ENCODE assay signal across 8 cellular contexts in the genomic region with DNA sequence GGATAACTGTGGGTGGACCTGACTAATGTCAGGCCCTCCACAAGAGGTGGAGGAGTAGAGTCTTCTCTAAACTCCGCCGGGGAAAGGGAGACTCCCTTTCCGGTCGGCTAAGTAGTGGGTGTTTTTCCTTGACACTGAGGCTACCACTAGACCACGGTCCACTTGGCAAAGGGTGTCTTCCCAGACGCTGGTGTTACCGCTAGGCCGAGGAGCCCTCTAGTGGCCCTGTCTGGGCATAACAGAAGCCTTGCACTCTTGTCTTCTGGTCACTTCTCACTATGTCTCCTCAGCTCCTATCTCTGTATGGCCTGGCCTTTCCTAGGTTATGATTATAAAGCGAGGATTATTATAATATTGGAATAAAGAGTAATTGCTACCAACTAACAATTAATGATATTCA. TPM values are rescaled to one million over a fixed set of nuclear protein-coding genes. Genes with fewer than 3 reads are reported as not detected.
DNase-seq lines count a peak whose midpoint lies in the region; ATAC-seq, FAIRE-seq and TF ChIP-seq lines count a peak whose summit lies in the region.
"Not testable (repeated sequence)": the region's sequence is repeated elsewhere in the genome, so short reads cannot be mapped to it uniquely, and the experiment has no call there.

No MANE protein-coding gene starts in this region.

- H3K4me3 ChIP-seq in A549; WI38 (ENCODE audit: low read depth, low read length): not testable (repeated sequence)

- CTCF ChIA-PET in A549 (lab: Yijun Ruan, JAX): interaction anchor here (0.8 to 2.8 kb wide), 11 partner anchors 8 to 360 kb away, joined by 3 to 11 read pairs (median 4); a partner anchor contains a TSS

- TF ChIP-seq RAD21 in A549 (conservative IDR thresholded peaks at IDR 0.05 in 1 of 2, IDR thresholded peaks at IDR 0.05 in 1 of 2) (peak; percentile 70 to 87), Ishikawa (IDR thresholded peaks at IDR 0.05; ENCODE audit: low read depth) (peak; percentile 36; the same call in 1 of the 2 replicates)

- POLR2A ChIA-PET in A549 (lab: Yijun Ruan, JAX): not testable (repeated sequence)

- not testable (repeated sequence) for TF ChIP-seq POLR2A in A549 (IDR thresholded peaks at IDR 0.05; ENCODE audit: low read length)

- not testable (repeated sequence) for ATAC-seq in A549

- WGBS in A549 (ENCODE audit: missing lambda C conversion rate): 42% methylated on average over 9 of the region's 9 CpGs

- not testable (repeated sequence) for H3K4me2 ChIP-seq in A549

- intact Hi-C loops in head of caudate nucleus (cut with DNase I): not testable (repeated sequence)

- in situ Hi-C loops in G401 (cut with HindIII; ENCODE audit: low sequenced_read_pairs); T47D (cut with HindIII; ENCODE audit: low pct_unique_long_range_greater_than_20kb, low sequenced_read_pairs): not testable (repeated sequence)

- not testable (repeated sequence) for TF ChIP-seq EP300 in A549 (IDR thresholded peaks at IDR 0.05); Ishikawa (IDR thresholded peaks at IDR 0.05; ENCODE audit: borderline replicate concordance)

- peaks cover 12% of the 10 kb centered on the region; the same call in 2 of the 3 replicates for H3K9me3 ChIP-seq in A549

- H3K27ac ChIP-seq in A549: peak overlapping the region in 1 of 2 experiments; percentile 22; a peak in 2 of 6 replicates

- TF ChIP-seq CTCF in A549 (IDR thresholded peaks at IDR 0.05) (peak; percentile 68), WI38 (IDR thresholded peaks at IDR 0.05; ENCODE audit: low read depth, low read length) (peak; percentile 74)

- FAIRE-seq in A549 (lab: Jason Lieb, UNC): peak; percentile 63

- DNase-seq in A549 (ENCODE audit: low read depth in 1 of 2, low spot score in 1 of 2) (peak in 1 of 2 experiments; percentile 82), G401 (ENCODE audit: low spot score) (peak; percentile 42), NCI-H82 (lab: John Stamatoyannopoulos, UW) (peak; percentile 53), T47D (ENCODE audit: low read depth in 1 of 2, low spot score in 1 of 2) (peak; percentile 3 to 67), head of caudate nucleus (peak in 38 of 42 donors; percentile 7 to 77 (median 40)), putamen (ENCODE audit: low spot score) (peak; percentile 7)

- H3K4me1 ChIP-seq in A549: not testable (repeated sequence)

TF ChIP-seq in A549, 52 proteins besides CTCF, POLR2A, EP300 and RAD21:
- TF ChIP-seq SMC3 (IDR thresholded peaks at IDR 0.05): peak; percentile 73

RNA-seq across cellular contexts. Expression of a gene that starts 5.4 kb away (rescaled TPM):
- polyA plus RNA-seq in A549 (2011; rRNA removed) (0.05 TPM in 1 of 2 replicates, not detected in the other), A549 (2017; fragmentation: RNase III; extraction: RNeasy Plus Mini Kit Qiagen cat#74134 plus additional on column Dnase treatment) (not detected in 3 replicates)
- 0.06 TPM in 1 of 2 replicates, not detected in the other for polyA plus RNA-seq in A549 (2012; cell fraction: cytosol; rRNA removed)
- polyA plus RNA-seq in A549 (2012; cell fraction: nucleus; rRNA removed): not detected in 2 replicates
- polyA minus RNA-seq in A549 (2011; rRNA and poly(A)+ RNA removed): not detected in 2 replicates
- total RNA-seq in G401 (2014; rRNA removed; shearing (Covaris generic)): 6.1 and 20.4 TPM in 2 replicates

RNA-seq across cellular contexts. Expression of a gene that starts 13.9 kb away (rescaled TPM):
- polyA plus RNA-seq in A549 (2011; rRNA removed) (not detected in 2 replicates), A549 (2017; fragmentation: RNase III; extraction: RNeasy Plus Mini Kit Qiagen cat#74134 plus additional on column Dnase treatment) (0.07 TPM in 1 of 3 replicates, not detected in the others)
- polyA plus RNA-seq in A549 (2012; cell fraction: cytosol; rRNA removed): 0.04 TPM in 1 of 2 replicates, not detected in the other
- not detected in 2 replicates for polyA plus RNA-seq in A549 (2012; cell fraction: nucleus; rRNA removed)
- polyA minus RNA-seq in A549 (2011; rRNA and poly(A)+ RNA removed): not detected in 2 replicates
- 31.0 and 50.0 TPM in 2 replicates for total RNA-seq in G401 (2014; rRNA removed; shearing (Covaris generic))

RNA-seq across cellular contexts. Expression of a gene that starts 43.6 kb away (rescaled TPM):
- polyA plus RNA-seq in A549 (2011; rRNA removed) (0.16 and 0.22 TPM in 2 replicates), A549 (2017; fragmentation: RNase III; extraction: RNeasy Plus Mini Kit Qiagen cat#74134 plus additional on column Dnase treatment) (0.28 to 0.41 TPM (median 0.30 TPM) in 3 replicates)
- 0.16 and 0.26 TPM in 2 replicates for polyA plus RNA-seq in A549 (2012; cell fraction: cytosol; rRNA removed)
- 0.32 and 0.43 TPM in 2 replicates for polyA plus RNA-seq in A549 (2012; cell fraction: nucleus; rRNA removed)
- 0.10 and 0.12 TPM in 2 replicates for polyA minus RNA-seq in A549 (2011; rRNA and poly(A)+ RNA removed)
- 15.0 and 27.1 TPM in 2 replicates for total RNA-seq in G401 (2014; rRNA removed; shearing (Covaris generic))
